Comparison of ENCODE assay signal across 14 cellular contexts in genomic region chr6:36780517-36781210, GRCh38. TPM values are rescaled to one million over a fixed set of nuclear protein-coding genes. Genes with fewer than 3 reads are reported as not detected.
DNase-seq lines count a peak whose midpoint lies in the region; ATAC-seq and TF ChIP-seq lines count a peak whose summit lies in the region.
"Had no signal": no experiment of that assay in that cellular context is flagged by ENCODE, and none has a peak within 500 bp of the region (broad histone marks: within the 10 kb centered on the region; RNA-seq: fewer than 3 reads in every experiment).

No MANE protein-coding gene starts in this region.

- H3K27ac ChIP-seq in neutrophil = peak overlapping the region; percentile 66

- ATAC-seq in WTC11 = no peak
- no peak for ATAC-seq in GM19397 (IDR thresholded peaks at IDR 0.05; ENCODE audit: unreplicated experiment)

- H3K4me1 Mint-ChIP-seq in WTC11 = peaks cover 31% of the 10 kb centered on the region

- no peak overlapping the region for H3K4me3 Mint-ChIP-seq in WTC11
- H3K4me3 Mint-ChIP-seq: neural crest cell had no signal

- H3K9me3 ChIP-seq in neutrophil = no peaks in the 10 kb centered on the region

- no peak for TF ChIP-seq CTCF in WTC11 (IDR thresholded peaks at IDR 0.05)
- no peak for TF ChIP-seq CTCF in neutrophil (IDR thresholded peaks at IDR 0.05)

- H3K9me3 Mint-ChIP-seq in WTC11 = no peaks in the 10 kb centered on the region
- H3K9me3 Mint-ChIP-seq: H9, neural crest cell had no signal

- H3K27ac Mint-ChIP-seq in WTC11 = 0 out of 2 replicates have a peak overlapping the region, but pooled peaks have one; percentile 10
- H3K27ac Mint-ChIP-seq: H9 had no signal

- H3K4me3 ChIP-seq in neutrophil (ENCODE audit: low read depth in 1 of 2, low read length in 1 of 2) = peak overlapping the region; percentile 4 to 35

- H3K27me3 ChIP-seq in neutrophil = peaks cover 9% of the 10 kb centered on the region

- CTCF ChIA-PET in WTC11 (lab: Charles Lee) = interaction anchor here (1.1 to 17.0 kb wide), 4 partner anchors 12 to 237 kb away, joined by 3 to 454 read pairs (median 44); no protein-coding TSS in a partner anchor

- H3K27me3 Mint-ChIP-seq in WTC11 (ENCODE audit: low read depth) = no peaks in the 10 kb centered on the region

- no peaks in the 10 kb centered on the region for H3K36me3 Mint-ChIP-seq in WTC11

- DNase-seq in DMS53 (lab: John Stamatoyannopoulos, UW) = peak; percentile 84
- DNase-seq in MV-4-11 (lab: John Stamatoyannopoulos, UW) = peak; percentile 88
- no peak for DNase-seq in WTC11 (ENCODE audit: low spot score)
- DNase-seq in NCI-H1105 (lab: John Stamatoyannopoulos, UW) = no peak
- DNase-seq in stimulated activated CD4-positive, alpha-beta T cell treated with anti-CD3 and anti-CD28 coated beads, Interleukin-4, amount 100 ng/mL, for 4 hours = no peak
- DNase-seq in NCI-H345 (lab: John Stamatoyannopoulos, UW) = no peak
- DNase-seq: activated gamma-delta T cell treated with Interleukin-2 at 50 U/mL for 16 hours, Calu3, caudate nucleus, H9, IMR-90 had no signal

- H3K36me3 ChIP-seq in neutrophil = no peaks in the 10 kb centered on the region

- POLR2A ChIA-PET in WTC11 (lab: Charles Lee) = no interaction called here

- peaks cover 50 to 55% of the 10 kb centered on the region in 2 experiments for H3K4me1 ChIP-seq in neutrophil (ENCODE audit: control insufficient read depth in 1 of 2, insufficient read depth in 1 of 2, low read depth in 1 of 2, low read length in 1 of 2)

TF ChIP-seq in WTC11, 78 proteins besides CTCF, POLR2A, EP300 and RAD21 (continues in another document):
- TF ChIP-seq CREM (CRISPR knock-in tag; IDR thresholded peaks at IDR 0.05) (no peak), ERG (CRISPR knock-in tag; IDR thresholded peaks at IDR 0.05) (no peak), STAT6 (CRISPR knock-in tag; conservative IDR thresholded peaks at IDR 0.05; ENCODE audit: low read depth) (no peak), EMX1 (CRISPR knock-in tag; IDR thresholded peaks at IDR 0.05) (no peak), ZNF416 (CRISPR knock-in tag; IDR thresholded peaks at IDR 0.05) (no peak), ZBTB21 (CRISPR knock-in tag; IDR thresholded peaks at IDR 0.05; ENCODE audit: borderline replicate concordance) (no peak), E2F5 (CRISPR knock-in tag; IDR thresholded peaks at IDR 0.05) (no peak), ZNF671 (CRISPR knock-in tag; IDR thresholded peaks at IDR 0.05) (no peak), RORB (CRISPR knock-in tag; IDR thresholded peaks at IDR 0.05) (no peak), JAZF1 (CRISPR knock-in tag; IDR thresholded peaks at IDR 0.05) (no peak), TCF7 (CRISPR knock-in tag; IDR thresholded peaks at IDR 0.05; ENCODE audit: low read depth) (no peak), FOXJ3 (CRISPR knock-in tag; IDR thresholded peaks at IDR 0.05; ENCODE audit: borderline replicate concordance) (no peak), CDX4 (CRISPR knock-in tag; IDR thresholded peaks at IDR 0.05; ENCODE audit: borderline replicate concordance) (no peak)
- TF ChIP-seq, protein P1, sequence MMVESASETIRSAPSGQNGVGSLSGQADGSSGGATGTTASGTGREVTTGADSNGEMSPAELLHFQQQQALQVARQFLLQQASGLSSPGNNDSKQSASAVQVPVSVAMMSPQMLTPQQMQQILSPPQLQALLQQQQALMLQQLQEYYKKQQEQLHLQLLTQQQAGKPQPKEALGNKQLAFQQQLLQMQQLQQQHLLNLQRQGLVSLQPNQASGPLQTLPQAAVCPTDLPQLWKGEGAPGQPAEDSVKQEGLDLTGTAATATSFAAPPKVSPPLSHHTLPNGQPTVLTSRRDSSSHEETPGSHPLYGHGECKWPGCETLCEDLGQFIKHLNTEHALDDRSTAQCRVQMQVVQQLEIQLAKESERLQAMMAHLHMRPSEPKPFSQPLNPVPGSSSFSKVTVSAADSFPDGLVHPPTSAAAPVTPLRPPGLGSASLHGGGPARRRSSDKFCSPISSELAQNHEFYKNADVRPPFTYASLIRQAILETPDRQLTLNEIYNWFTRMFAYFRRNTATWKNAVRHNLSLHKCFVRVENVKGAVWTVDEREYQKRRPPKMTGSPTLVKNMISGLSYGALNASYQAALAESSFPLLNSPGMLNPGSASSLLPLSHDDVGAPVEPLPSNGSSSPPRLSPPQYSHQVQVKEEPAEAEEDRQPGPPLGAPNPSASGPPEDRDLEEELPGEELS (CRISPR knock-in tag; IDR thresholded peaks at IDR 0.05) = no peak
- TF ChIP-seq, protein P2, sequence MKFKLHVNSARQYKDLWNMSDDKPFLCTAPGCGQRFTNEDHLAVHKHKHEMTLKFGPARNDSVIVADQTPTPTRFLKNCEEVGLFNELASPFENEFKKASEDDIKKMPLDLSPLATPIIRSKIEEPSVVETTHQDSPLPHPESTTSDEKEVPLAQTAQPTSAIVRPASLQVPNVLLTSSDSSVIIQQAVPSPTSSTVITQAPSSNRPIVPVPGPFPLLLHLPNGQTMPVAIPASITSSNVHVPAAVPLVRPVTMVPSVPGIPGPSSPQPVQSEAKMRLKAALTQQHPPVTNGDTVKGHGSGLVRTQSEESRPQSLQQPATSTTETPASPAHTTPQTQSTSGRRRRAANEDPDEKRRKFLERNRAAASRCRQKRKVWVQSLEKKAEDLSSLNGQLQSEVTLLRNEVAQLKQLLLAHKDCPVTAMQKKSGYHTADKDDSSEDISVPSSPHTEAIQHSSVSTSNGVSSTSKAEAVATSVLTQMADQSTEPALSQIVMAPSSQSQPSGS (CRISPR knock-in tag; IDR thresholded peaks at IDR 0.05; ENCODE audit: borderline replicate concordance, low read depth) = no peak
- TF ChIP-seq, protein P3, sequence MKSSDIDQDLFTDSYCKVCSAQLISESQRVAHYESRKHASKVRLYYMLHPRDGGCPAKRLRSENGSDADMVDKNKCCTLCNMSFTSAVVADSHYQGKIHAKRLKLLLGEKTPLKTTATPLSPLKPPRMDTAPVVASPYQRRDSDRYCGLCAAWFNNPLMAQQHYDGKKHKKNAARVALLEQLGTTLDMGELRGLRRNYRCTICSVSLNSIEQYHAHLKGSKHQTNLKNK (CRISPR knock-in tag; IDR thresholded peaks at IDR 0.05) = no peak

RNA-seq across cellular contexts. Expression of gene CPNE5, which starts 58.6 kb away (rescaled TPM):
- total RNA-seq in WTC11 (2021) = 0.44 to 0.71 TPM (median 0.48 TPM) in 3 replicates
- total RNA-seq: Calu3, IMR-90 had no signal

Comparison
In these comparisons a context has a peak if more than half of its experiments do, and no peak if none do; other contexts are left out.
1. DNase-seq: peak in DMS53 (single experiment) and MV-4-11 (single experiment); none in WTC11 (single experiment), NCI-H1105 (single experiment), stimulated activated CD4-positive, alpha-beta T cell treated with anti-CD3 and anti-CD28 coated beads, Interleukin-4, amount 100 ng/mL, for 4 hours (0 of 2) and NCI-H345 (single experiment).